In the genomic region with DNA sequence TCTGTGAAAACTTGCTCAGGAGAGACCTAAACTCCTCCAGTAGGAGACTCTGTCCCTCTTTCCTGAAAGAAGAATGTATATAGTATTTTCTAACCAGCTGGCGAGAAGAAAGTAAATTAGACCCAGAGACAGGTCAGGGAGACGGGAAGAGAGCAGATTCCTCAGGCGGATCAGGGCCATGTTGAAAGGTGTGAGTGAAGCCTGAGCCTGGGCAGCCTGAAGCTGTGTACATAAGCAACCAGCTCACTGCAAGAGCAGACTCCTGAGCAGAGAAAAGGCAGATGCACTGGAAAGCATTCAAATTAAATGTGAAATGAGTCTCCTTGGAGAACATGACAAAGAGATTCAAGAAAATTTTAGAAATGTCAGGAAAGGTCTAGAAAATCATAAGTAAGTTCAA, we compare ENCODE assay signal across 1 cellular context.
TF ChIP-seq lines count a peak whose summit lies in the region.

No MANE protein-coding gene starts in this region.

TF ChIP-seq in IMR-90, 13 proteins besides CTCF, POLR2A, EP300 and RAD21 (continued from another document):
- TF ChIP-seq, protein P1, sequence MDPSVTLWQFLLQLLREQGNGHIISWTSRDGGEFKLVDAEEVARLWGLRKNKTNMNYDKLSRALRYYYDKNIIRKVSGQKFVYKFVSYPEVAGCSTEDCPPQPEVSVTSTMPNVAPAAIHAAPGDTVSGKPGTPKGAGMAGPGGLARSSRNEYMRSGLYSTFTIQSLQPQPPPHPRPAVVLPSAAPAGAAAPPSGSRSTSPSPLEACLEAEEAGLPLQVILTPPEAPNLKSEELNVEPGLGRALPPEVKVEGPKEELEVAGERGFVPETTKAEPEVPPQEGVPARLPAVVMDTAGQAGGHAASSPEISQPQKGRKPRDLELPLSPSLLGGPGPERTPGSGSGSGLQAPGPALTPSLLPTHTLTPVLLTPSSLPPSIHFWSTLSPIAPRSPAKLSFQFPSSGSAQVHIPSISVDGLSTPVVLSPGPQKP (IDR thresholded peaks at IDR 0.05; ENCODE audit: borderline replicate concordance, low read depth, low read length) = no peak
- no peak for TF ChIP-seq CHD1 (IDR thresholded peaks at IDR 0.05; ENCODE audit: low read depth, low read length)
- no peak for TF ChIP-seq RFX5 (IDR thresholded peaks at IDR 0.05; ENCODE audit: low read depth, low read length)
- no peak for TF ChIP-seq MAZ (IDR thresholded peaks at IDR 0.05; ENCODE audit: borderline replicate concordance, low read depth, low read length)
- no peak for TF ChIP-seq SMC3 (IDR thresholded peaks at IDR 0.05; ENCODE audit: low read depth, low read length)
- no peak for TF ChIP-seq RCOR1 (IDR thresholded peaks at IDR 0.05; ENCODE audit: insufficient replicate concordance, low read length)
- no peak for TF ChIP-seq FOS (IDR thresholded peaks at IDR 0.05; ENCODE audit: low read depth, low read length)
